ENCODE assay signal across 1 cellular context in genomic region chr11:6233984-6234313, GRCh38.
TF ChIP-seq lines count a peak whose summit lies in the region.

No MANE protein-coding gene starts in this region.

TF ChIP-seq in HCT116, 20 proteins besides CTCF, POLR2A, EP300 and RAD21 (continued from another document):
- TF ChIP-seq ZBTB33 (IDR thresholded peaks at IDR 0.05; ENCODE audit: extremely low read depth, insufficient replicate concordance, low read length) (no peak), CBX3 (IDR thresholded peaks at IDR 0.05; ENCODE audit: low read depth) (no peak), FOSL1 (IDR thresholded peaks at IDR 0.05; ENCODE audit: low read depth) (no peak), SP1 (IDR thresholded peaks at IDR 0.05; ENCODE audit: low read depth) (no peak), EGR1 (IDR thresholded peaks at IDR 0.05; ENCODE audit: low read depth) (no peak), CEBPB (IDR thresholded peaks at IDR 0.05; ENCODE audit: low read depth) (no peak), ATF3 (IDR thresholded peaks at IDR 0.05) (no peak), ZFX (IDR thresholded peaks at IDR 0.05) (no peak), SRF (IDR thresholded peaks at IDR 0.05; ENCODE audit: low read depth) (no peak), EZH2 (IDR thresholded peaks at IDR 0.05) (no peak)
- TF ChIP-seq, protein P1, sequence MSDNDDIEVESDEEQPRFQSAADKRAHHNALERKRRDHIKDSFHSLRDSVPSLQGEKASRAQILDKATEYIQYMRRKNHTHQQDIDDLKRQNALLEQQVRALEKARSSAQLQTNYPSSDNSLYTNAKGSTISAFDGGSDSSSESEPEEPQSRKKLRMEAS (IDR thresholded peaks at IDR 0.05): no peak
- TF ChIP-seq, protein P2, sequence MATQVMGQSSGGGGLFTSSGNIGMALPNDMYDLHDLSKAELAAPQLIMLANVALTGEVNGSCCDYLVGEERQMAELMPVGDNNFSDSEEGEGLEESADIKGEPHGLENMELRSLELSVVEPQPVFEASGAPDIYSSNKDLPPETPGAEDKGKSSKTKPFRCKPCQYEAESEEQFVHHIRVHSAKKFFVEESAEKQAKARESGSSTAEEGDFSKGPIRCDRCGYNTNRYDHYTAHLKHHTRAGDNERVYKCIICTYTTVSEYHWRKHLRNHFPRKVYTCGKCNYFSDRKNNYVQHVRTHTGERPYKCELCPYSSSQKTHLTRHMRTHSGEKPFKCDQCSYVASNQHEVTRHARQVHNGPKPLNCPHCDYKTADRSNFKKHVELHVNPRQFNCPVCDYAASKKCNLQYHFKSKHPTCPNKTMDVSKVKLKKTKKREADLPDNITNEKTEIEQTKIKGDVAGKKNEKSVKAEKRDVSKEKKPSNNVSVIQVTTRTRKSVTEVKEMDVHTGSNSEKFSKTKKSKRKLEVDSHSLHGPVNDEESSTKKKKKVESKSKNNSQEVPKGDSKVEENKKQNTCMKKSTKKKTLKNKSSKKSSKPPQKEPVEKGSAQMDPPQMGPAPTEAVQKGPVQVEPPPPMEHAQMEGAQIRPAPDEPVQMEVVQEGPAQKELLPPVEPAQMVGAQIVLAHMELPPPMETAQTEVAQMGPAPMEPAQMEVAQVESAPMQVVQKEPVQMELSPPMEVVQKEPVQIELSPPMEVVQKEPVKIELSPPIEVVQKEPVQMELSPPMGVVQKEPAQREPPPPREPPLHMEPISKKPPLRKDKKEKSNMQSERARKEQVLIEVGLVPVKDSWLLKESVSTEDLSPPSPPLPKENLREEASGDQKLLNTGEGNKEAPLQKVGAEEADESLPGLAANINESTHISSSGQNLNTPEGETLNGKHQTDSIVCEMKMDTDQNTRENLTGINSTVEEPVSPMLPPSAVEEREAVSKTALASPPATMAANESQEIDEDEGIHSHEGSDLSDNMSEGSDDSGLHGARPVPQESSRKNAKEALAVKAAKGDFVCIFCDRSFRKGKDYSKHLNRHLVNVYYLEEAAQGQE (IDR thresholded peaks at IDR 0.05; ENCODE audit: low read depth): no peak
